In genomic region chr16:67968440-67969285, GRCh38 we compare ENCODE assay signal across 1 cellular context.
TF ChIP-seq lines count a peak whose summit lies in the region.

SLC12A4 (minus strand) TSS chr16:67968637; CDS start chr16:67968553, 84 bp downstream.

TF ChIP-seq in H1, 55 proteins besides CTCF, POLR2A, EP300 and RAD21 (continued from another document):
- TF ChIP-seq, protein P1, sequence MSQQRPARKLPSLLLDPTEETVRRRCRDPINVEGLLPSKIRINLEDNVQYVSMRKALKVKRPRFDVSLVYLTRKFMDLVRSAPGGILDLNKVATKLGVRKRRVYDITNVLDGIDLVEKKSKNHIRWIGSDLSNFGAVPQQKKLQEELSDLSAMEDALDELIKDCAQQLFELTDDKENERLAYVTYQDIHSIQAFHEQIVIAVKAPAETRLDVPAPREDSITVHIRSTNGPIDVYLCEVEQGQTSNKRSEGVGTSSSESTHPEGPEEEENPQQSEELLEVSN (IDR thresholded peaks at IDR 0.05) = peak; percentile 16; the same call in 1 of the 2 replicates
- TF ChIP-seq GABPA (IDR thresholded peaks at IDR 0.05; ENCODE audit: borderline replicate concordance, insufficient read depth, low read length) = 0 out of 2 replicates have a peak, but pooled peaks have one; percentile 29
- 0 out of 2 replicates have a peak, but pooled peaks have one; percentile 23 for TF ChIP-seq TAF1 (IDR thresholded peaks at IDR 0.05; ENCODE audit: low read depth, low read length)
- TF ChIP-seq EGR1 (IDR thresholded peaks at IDR 0.05; ENCODE audit: borderline replicate concordance, low read depth, low read length) = peak; percentile 49; the same call in 1 of the 2 replicates
- peak in 1 of 2 experiments; percentile 69; a peak in 1 of 4 replicates for TF ChIP-seq HDAC2 (IDR thresholded peaks at IDR 0.05; ENCODE audit: borderline replicate concordance in 1 of 2, low read depth in 2 of 2, low read length in 2 of 2)
- TF ChIP-seq TAF7 (optimal IDR thresholded peaks at IDR 0.05; ENCODE audit: borderline replicate concordance, low read depth, low read length) = no peak
- TF ChIP-seq SUZ12 (IDR thresholded peaks at IDR 0.05; ENCODE audit: low read length) = no peak
TF ChIP-seq in H1: peak in this region for 7.
